In genomic region chr18:3538456-3538855, GRCh38 we compare ENCODE assay signal across 18 cellular contexts.
DNase-seq lines count a peak whose midpoint lies in the region; ATAC-seq and TF ChIP-seq lines count a peak whose summit lies in the region.
"Had no signal": no experiment of that assay in that cellular context is flagged by ENCODE, and none has a peak within 500 bp of the region (broad histone marks: within the 10 kb centered on the region; RNA-seq: fewer than 3 reads in every experiment).

No MANE protein-coding gene starts in this region.

- WGBS in heart left ventricle, 4 donors: 66 to 79% (median 70%) methylated on average over 3 of the region's 3 CpGs
- 24 to 44% methylated on average over 3 of the region's 3 CpGs for WGBS in esophagus squamous epithelium, 2 donors

- H3K36me3 Mint-ChIP-seq in activated CD4-positive, alpha-beta memory T cell treated with anti-CD3 and anti-CD28 coated beads, Interleukin-2, amount 10 ng/mL, durations not matched to agents 7 days and 5 days (ENCODE audit: low read depth): no peaks in the 10 kb centered on the region

- no peak overlapping the region for H3K27ac Mint-ChIP-seq in activated CD4-positive, alpha-beta memory T cell treated with anti-CD3 and anti-CD28 coated beads, Interleukin-2, amount 10 ng/mL, durations not matched to agents 7 days and 5 days
- H3K27ac Mint-ChIP-seq: activated naive CD8-positive, alpha-beta T cell treated with anti-CD3 and anti-CD28 coated beads, Interleukin-2, amount 50 U/mL, for 24 hours; dendritic cell treated with granulocyte-macrophage colony-stimulating factor and Interleukin-4, amounts not matched to agents 40 ng/mL and 50 ng/mL, for 4 days had no signal

- ATAC-seq in left ventricle myocardium superior (peak; percentile 11), heart left ventricle (no peak), HG03460 (IDR thresholded peaks at IDR 0.05; ENCODE audit: unreplicated experiment) (no peak)
- ATAC-seq: activated naive CD8-positive, alpha-beta T cell treated with anti-CD3 and anti-CD28 coated beads, Interleukin-2, amount 50 U/mL, for 24 hours had no signal

- H3K27me3 ChIP-seq in heart left ventricle (no peaks in the 10 kb centered on the region), esophagus squamous epithelium (no peaks in the 10 kb centered on the region), Peyer's patch (no peaks in the 10 kb centered on the region)
- H3K27me3 ChIP-seq: BLaER1 treated with 17β-estradiol and CSF1 and Interleukin-3, amounts not matched to agents 10 nM and 100 nM had no signal

- POLR2A ChIA-PET in activated CD4-positive, alpha-beta memory T cell treated with anti-CD3 and anti-CD28 coated beads, Interleukin-2, amount 10 ng/mL, durations not matched to agents 7 days and 5 days (lab: Charles Lee): no interaction called here

- H3K4me1 Mint-ChIP-seq in activated CD4-positive, alpha-beta memory T cell treated with anti-CD3 and anti-CD28 coated beads, Interleukin-2, amount 10 ng/mL, durations not matched to agents 7 days and 5 days: peaks cover 8% of the 10 kb centered on the region

- H3K4me3 Mint-ChIP-seq in activated CD4-positive, alpha-beta memory T cell treated with anti-CD3 and anti-CD28 coated beads, Interleukin-2, amount 10 ng/mL, durations not matched to agents 7 days and 5 days: no peak overlapping the region
- H3K4me3 Mint-ChIP-seq: activated naive CD8-positive, alpha-beta T cell treated with anti-CD3 and anti-CD28 coated beads, Interleukin-2, amount 50 U/mL, for 24 hours; dendritic cell treated with granulocyte-macrophage colony-stimulating factor and Interleukin-4, amounts not matched to agents 40 ng/mL and 50 ng/mL, for 4 days; neural crest cell had no signal

- H3K9me3 Mint-ChIP-seq in activated CD4-positive, alpha-beta memory T cell treated with anti-CD3 and anti-CD28 coated beads, Interleukin-2, amount 10 ng/mL, durations not matched to agents 7 days and 5 days: no peaks in the 10 kb centered on the region
- H3K9me3 Mint-ChIP-seq: activated naive CD8-positive, alpha-beta T cell treated with anti-CD3 and anti-CD28 coated beads, Interleukin-2, amount 50 U/mL, for 24 hours; dendritic cell treated with granulocyte-macrophage colony-stimulating factor and Interleukin-4, amounts not matched to agents 40 ng/mL and 50 ng/mL, for 4 days had no signal

- TF ChIP-seq CTCF in heart left ventricle (IDR thresholded peaks at IDR 0.05) (no peak), esophagus squamous epithelium (IDR thresholded peaks at IDR 0.05) (no peak), Peyer's patch (IDR thresholded peaks at IDR 0.05) (no peak)

- H3K9me3 ChIP-seq in heart left ventricle (no peaks in the 10 kb centered on the region), esophagus squamous epithelium (no peaks in the 10 kb centered on the region), Peyer's patch (no peaks in the 10 kb centered on the region)

- TF ChIP-seq POLR2A in heart left ventricle (IDR thresholded peaks at IDR 0.05): no peak
- no peak for TF ChIP-seq POLR2A in esophagus squamous epithelium (IDR thresholded peaks at IDR 0.05)
- TF ChIP-seq POLR2A in Peyer's patch (IDR thresholded peaks at IDR 0.05): no peak

- intact Hi-C loops in left ventricle myocardium superior (cut with micrococcal nuclease): no loop called here
- intact Hi-C loops in heart left ventricle (cut with DNase I): loop anchor here in 3 of 10 donors (10.0 kb wide), 2 partner anchors 64 to 116 kb away; no protein-coding TSS in a partner anchor
- intact Hi-C loops in esophagus squamous epithelium (cut with DNase I): loop anchor here (10.0 kb wide), 1 partner anchor 64 kb away; no protein-coding TSS in a partner anchor

- H3K27me3 Mint-ChIP-seq in activated CD4-positive, alpha-beta memory T cell treated with anti-CD3 and anti-CD28 coated beads, Interleukin-2, amount 10 ng/mL, durations not matched to agents 7 days and 5 days: no peaks in the 10 kb centered on the region
- H3K27me3 Mint-ChIP-seq: dendritic cell treated with granulocyte-macrophage colony-stimulating factor and Interleukin-4, amounts not matched to agents 40 ng/mL and 50 ng/mL, for 4 days had no signal

- H3K4me1 ChIP-seq in heart left ventricle (peaks cover 0 to 3% (median 0%) of the 10 kb centered on the region in 12 donors), esophagus squamous epithelium (peaks cover 5 to 48% (median 16%) of the 10 kb centered on the region in 3 donors), Peyer's patch (no peaks in the 10 kb centered on the region)
- H3K4me1 ChIP-seq: BLaER1 treated with 17β-estradiol and CSF1 and Interleukin-3, amounts not matched to agents 10 nM and 100 nM had no signal

- no peaks in the 10 kb centered on the region for H3K36me3 ChIP-seq in heart left ventricle
- no peaks in the 10 kb centered on the region for H3K36me3 ChIP-seq in esophagus squamous epithelium
- no peaks in the 10 kb centered on the region for H3K36me3 ChIP-seq in Peyer's patch
- H3K36me3 ChIP-seq: BLaER1 treated with 17β-estradiol and CSF1 and Interleukin-3, amounts not matched to agents 10 nM and 100 nM had no signal

- no peak for DNase-seq in left ventricle myocardium superior
- no peak for DNase-seq in heart left ventricle
- no peak for DNase-seq in esophagus squamous epithelium (lab: John Stamatoyannopoulos, UW)
- peak; percentile 36 for DNase-seq in myocyte (ENCODE audit: low read depth)
- DNase-seq in Peyer's patch: no peak
- DNase-seq in activated CD4-positive, alpha-beta memory T cell treated with anti-CD3 and anti-CD28 coated beads, Interleukin-2, amount 10 ng/mL, durations not matched to agents 7 days and 5 days: no peak
- no peak for DNase-seq in activated CD4-positive, alpha-beta T cell treated with anti-CD3 and anti-CD28 coated beads, Interleukin-2, amount 50 U/mL, for 48 hours
- DNase-seq: 8988T; activated CD4-positive, alpha-beta T cell treated with anti-CD3 and anti-CD28 coated beads for 48 hours; activated naive CD8-positive, alpha-beta T cell treated with anti-CD3 and anti-CD28 coated beads, Interleukin-2, amount 50 U/mL, for 24 hours; H7; NCI-H1417; SHP77; T-helper 1 cell had no signal

- H3K27ac ChIP-seq in heart left ventricle (no peak overlapping the region), esophagus squamous epithelium (peak overlapping the region in 3 of 4 donors; percentile 18 to 47 (median 44)), Peyer's patch (no peak overlapping the region)
- H3K27ac ChIP-seq: BLaER1 treated with 17β-estradiol and CSF1 and Interleukin-3, amounts not matched to agents 10 nM and 100 nM had no signal

- CTCF ChIA-PET in activated CD4-positive, alpha-beta memory T cell treated with anti-CD3 and anti-CD28 coated beads, Interleukin-2, amount 10 ng/mL, durations not matched to agents 7 days and 5 days (lab: Charles Lee): no interaction called here

- H3K4me3 ChIP-seq in heart left ventricle (no peak overlapping the region), esophagus squamous epithelium (no peak overlapping the region), Peyer's patch (no peak overlapping the region)
- H3K4me3 ChIP-seq: BLaER1 treated with 17β-estradiol and CSF1 and Interleukin-3, amounts not matched to agents 10 nM and 100 nM had no signal

Comparison
In these comparisons a context has a peak if more than half of its experiments do, and no peak if none do; other contexts are left out.
1. H3K27ac ChIP-seq: peak in esophagus squamous epithelium (3 of 4); none in heart left ventricle (0 of 12) and Peyer's patch (0 of 4).